1 cellular context compared by ENCODE assay signal in genomic region chr4:41140410-41140809, GRCh38.
TF ChIP-seq lines count a peak whose summit lies in the region.

No MANE protein-coding gene starts in this region.

TF ChIP-seq in GM23338, 12 proteins besides CTCF, POLR2A, EP300 and RAD21 (continued from another document):
- TF ChIP-seq ZNF462 (CRISPR knock-in tag; IDR thresholded peaks at IDR 0.05) (no peak), NANOG (IDR thresholded peaks at IDR 0.05; ENCODE audit: borderline replicate concordance) (no peak), JUNB (IDR thresholded peaks at IDR 0.05; ENCODE audit: unreplicated experiment) (no peak), CREB1 (CRISPR knock-in tag; IDR thresholded peaks at IDR 0.05; ENCODE audit: low read depth) (no peak), ZNF114 (CRISPR knock-in tag; IDR thresholded peaks at IDR 0.05) (no peak), EZH2phosphoT487 (IDR thresholded peaks at IDR 0.05; ENCODE audit: unreplicated experiment) (no peak), EZH2 (IDR thresholded peaks at IDR 0.05; ENCODE audit: low read depth, unreplicated experiment) (no peak), POLR2AphosphoS5 (IDR thresholded peaks at IDR 0.05; ENCODE audit: low read depth) (no peak), STAT1 (IDR thresholded peaks at IDR 0.05; ENCODE audit: unreplicated experiment) (no peak)
- TF ChIP-seq, protein P1, sequence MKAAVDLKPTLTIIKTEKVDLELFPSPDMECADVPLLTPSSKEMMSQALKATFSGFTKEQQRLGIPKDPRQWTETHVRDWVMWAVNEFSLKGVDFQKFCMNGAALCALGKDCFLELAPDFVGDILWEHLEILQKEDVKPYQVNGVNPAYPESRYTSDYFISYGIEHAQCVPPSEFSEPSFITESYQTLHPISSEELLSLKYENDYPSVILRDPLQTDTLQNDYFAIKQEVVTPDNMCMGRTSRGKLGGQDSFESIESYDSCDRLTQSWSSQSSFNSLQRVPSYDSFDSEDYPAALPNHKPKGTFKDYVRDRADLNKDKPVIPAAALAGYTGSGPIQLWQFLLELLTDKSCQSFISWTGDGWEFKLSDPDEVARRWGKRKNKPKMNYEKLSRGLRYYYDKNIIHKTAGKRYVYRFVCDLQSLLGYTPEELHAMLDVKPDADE (IDR thresholded peaks at IDR 0.05), result no peak
- TF ChIP-seq, protein P2, sequence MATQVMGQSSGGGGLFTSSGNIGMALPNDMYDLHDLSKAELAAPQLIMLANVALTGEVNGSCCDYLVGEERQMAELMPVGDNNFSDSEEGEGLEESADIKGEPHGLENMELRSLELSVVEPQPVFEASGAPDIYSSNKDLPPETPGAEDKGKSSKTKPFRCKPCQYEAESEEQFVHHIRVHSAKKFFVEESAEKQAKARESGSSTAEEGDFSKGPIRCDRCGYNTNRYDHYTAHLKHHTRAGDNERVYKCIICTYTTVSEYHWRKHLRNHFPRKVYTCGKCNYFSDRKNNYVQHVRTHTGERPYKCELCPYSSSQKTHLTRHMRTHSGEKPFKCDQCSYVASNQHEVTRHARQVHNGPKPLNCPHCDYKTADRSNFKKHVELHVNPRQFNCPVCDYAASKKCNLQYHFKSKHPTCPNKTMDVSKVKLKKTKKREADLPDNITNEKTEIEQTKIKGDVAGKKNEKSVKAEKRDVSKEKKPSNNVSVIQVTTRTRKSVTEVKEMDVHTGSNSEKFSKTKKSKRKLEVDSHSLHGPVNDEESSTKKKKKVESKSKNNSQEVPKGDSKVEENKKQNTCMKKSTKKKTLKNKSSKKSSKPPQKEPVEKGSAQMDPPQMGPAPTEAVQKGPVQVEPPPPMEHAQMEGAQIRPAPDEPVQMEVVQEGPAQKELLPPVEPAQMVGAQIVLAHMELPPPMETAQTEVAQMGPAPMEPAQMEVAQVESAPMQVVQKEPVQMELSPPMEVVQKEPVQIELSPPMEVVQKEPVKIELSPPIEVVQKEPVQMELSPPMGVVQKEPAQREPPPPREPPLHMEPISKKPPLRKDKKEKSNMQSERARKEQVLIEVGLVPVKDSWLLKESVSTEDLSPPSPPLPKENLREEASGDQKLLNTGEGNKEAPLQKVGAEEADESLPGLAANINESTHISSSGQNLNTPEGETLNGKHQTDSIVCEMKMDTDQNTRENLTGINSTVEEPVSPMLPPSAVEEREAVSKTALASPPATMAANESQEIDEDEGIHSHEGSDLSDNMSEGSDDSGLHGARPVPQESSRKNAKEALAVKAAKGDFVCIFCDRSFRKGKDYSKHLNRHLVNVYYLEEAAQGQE (IDR thresholded peaks at IDR 0.05; ENCODE audit: unreplicated experiment), result no peak
